In the genomic region with DNA sequence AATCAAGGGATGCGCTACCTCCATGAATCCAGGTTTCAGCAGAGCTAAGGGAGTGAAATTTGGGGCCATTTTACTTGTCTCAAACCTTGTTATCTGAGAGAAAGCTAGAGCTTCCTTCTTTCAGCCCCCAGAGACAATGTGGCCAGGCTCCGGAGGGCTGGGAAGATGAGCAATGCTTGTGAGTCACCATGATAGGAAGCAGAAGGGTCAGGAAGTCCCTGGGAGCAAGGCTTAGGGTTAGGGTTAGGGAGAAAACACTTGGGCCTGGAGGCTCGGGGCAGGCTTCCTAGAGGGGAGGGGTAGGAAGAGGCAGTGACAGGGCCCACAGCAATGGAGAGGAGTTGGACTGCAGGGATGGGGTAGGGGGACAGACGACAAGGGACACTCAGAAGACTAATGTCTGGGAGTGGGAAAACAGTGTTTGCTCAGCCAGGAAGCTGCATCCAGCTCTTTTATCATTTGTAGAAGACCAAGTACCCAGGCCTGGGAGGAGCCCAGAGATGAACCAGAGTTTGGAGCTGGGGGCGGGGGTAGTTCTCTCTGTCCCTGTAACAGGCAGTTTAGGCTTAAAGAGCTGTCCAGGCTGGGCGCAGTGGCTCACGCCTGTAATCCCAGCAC, we compare ENCODE assay signal across 12 cellular contexts. TPM values are rescaled to one million over a fixed set of nuclear protein-coding genes. Genes with fewer than 3 reads are reported as not detected.
DNase-seq lines count a peak whose midpoint lies in the region; ATAC-seq, FAIRE-seq and TF ChIP-seq lines count a peak whose summit lies in the region.
"Had no signal": no experiment of that assay in that cellular context is flagged by ENCODE, and none has a peak within 500 bp of the region (broad histone marks: within the 10 kb centered on the region; RNA-seq: fewer than 3 reads in every experiment).

No MANE protein-coding gene starts in this region.

- ATAC-seq in HG03095 (IDR thresholded peaks at IDR 0.05; ENCODE audit: unreplicated experiment) (no peak), HG03457 (IDR thresholded peaks at IDR 0.05; ENCODE audit: unreplicated experiment) (no peak)
- ATAC-seq: HepG2 had no signal

- TF ChIP-seq CTCF in keratinocyte (optimal IDR thresholded peaks at IDR 0.05 in 1 of 3, IDR thresholded peaks at IDR 0.05 in 1 of 3, conservative IDR thresholded peaks at IDR 0.05 in 1 of 3; ENCODE audit: extremely low read depth in 1 of 3, insufficient read depth in 2 of 3, low read length in 3 of 3), result no peak

- H3K4me3 ChIP-seq in adipocyte (ENCODE audit: low read length) (no peak overlapping the region), keratinocyte (ENCODE audit: control insufficient read depth in 2 of 3, extremely low read depth in 1 of 3, insufficient read depth in 2 of 3, low read depth in 1 of 3, low read length in 3 of 3) (no peak overlapping the region)
- H3K4me3 ChIP-seq: upper lobe of left lung had no signal

- H3K27ac ChIP-seq in keratinocyte (ENCODE audit: control insufficient read depth, insufficient read depth, low read length), result peak overlapping the region; percentile 62
- H3K27ac ChIP-seq: C4-2B, upper lobe of left lung had no signal

- H3K27me3 ChIP-seq in adipocyte (replicated peaks; ENCODE audit: control insufficient read depth, insufficient read depth, low read length) (peaks cover 5% of the 10 kb centered on the region), keratinocyte (ENCODE audit: control insufficient read depth, extremely low read depth, insufficient read depth, low read length) (no peaks in the 10 kb centered on the region)
- H3K27me3 ChIP-seq: upper lobe of left lung had no signal

- DNase-seq in AG08395 (ENCODE audit: low spot score) (peak; percentile 30), Kasumi-1 (lab: John Stamatoyannopoulos, UW) (peak; percentile 18 to 36), adipocyte (ENCODE audit: low read depth) (no peak), keratinocyte (ENCODE audit: low read depth, low spot score) (no peak), SKM-1 treated with dmso at 0.1 percent for 144 hours (lab: John Stamatoyannopoulos, UW; ENCODE audit: unreplicated experiment) (no peak), HEK293T (ENCODE audit: extremely low spot score) (no peak)
- DNase-seq: activated T-cell treated with anti-CD3 and anti-CD28 coated beads, Interleukin-2, amount 50 U/mL, for 1 hour; upper lobe of left lung had no signal

- CTCF ChIA-PET in HEK293T (lab: Yijun Ruan, JAX), result no interaction called here

- POLR2A ChIA-PET in HEK293T (lab: Yijun Ruan, JAX), result interaction anchor here (1.3 kb wide), 1 partner anchor 16 kb away, joined by 4 read pairs; no protein-coding TSS in a partner anchor

- H3K9me1 ChIP-seq in keratinocyte (ENCODE audit: control insufficient read depth, extremely low read depth, insufficient read depth, low read length), result no peaks in the 10 kb centered on the region

- peak overlapping the region; percentile 50 for H3K4me2 ChIP-seq in keratinocyte (ENCODE audit: control insufficient read depth, extremely low read depth, insufficient read depth, low read depth, low read length)

- dilution Hi-C loops in keratinocyte (cut with MboI; ENCODE audit: extremely low pct_ligation_motif_present, low sequenced_read_pairs), result no loop called here

- FAIRE-seq in keratinocyte (lab: Jason Lieb, UNC), result no peak
- FAIRE-seq: HepG2 had no signal

- no peak overlapping the region for H2AFZ ChIP-seq in keratinocyte (ENCODE audit: control insufficient read depth, low read length)

- H3K36me3 ChIP-seq in adipocyte (ENCODE audit: control insufficient read depth, insufficient read depth, low read length, severe bottlenecking) (no peaks in the 10 kb centered on the region), keratinocyte (ENCODE audit: control insufficient read depth in 2 of 2, extremely low read depth in 1 of 2, insufficient read depth in 2 of 2, low read length in 2 of 2) (no peaks in the 10 kb centered on the region)
- H3K36me3 ChIP-seq: upper lobe of left lung had no signal

- no peaks in the 10 kb centered on the region for H3K79me2 ChIP-seq in keratinocyte (ENCODE audit: control insufficient read depth, insufficient read depth, low read length)

- H3K9ac ChIP-seq in adipocyte (ENCODE audit: low read length), result peak overlapping the region; percentile 32
- peak overlapping the region; percentile 32 for H3K9ac ChIP-seq in keratinocyte (ENCODE audit: control insufficient read depth, extremely low read depth, insufficient read depth, low read length)

- peaks cover 8% of the 10 kb centered on the region for H3K9me3 ChIP-seq in adipocyte (ENCODE audit: control insufficient read depth, low read length)
- peaks cover 3% of the 10 kb centered on the region for H3K9me3 ChIP-seq in keratinocyte (ENCODE audit: control insufficient read depth, low read depth, low read length)

- peaks cover 22% of the 10 kb centered on the region for H3K4me1 ChIP-seq in adipocyte (ENCODE audit: control insufficient read depth, insufficient read depth, low read length)
- peaks cover 35% of the 10 kb centered on the region for H3K4me1 ChIP-seq in keratinocyte (ENCODE audit: control insufficient read depth, extremely low read depth, insufficient read depth, low read length)
- H3K4me1 ChIP-seq: upper lobe of left lung had no signal

- no peaks in the 10 kb centered on the region for H4K20me1 ChIP-seq in keratinocyte (ENCODE audit: control insufficient read depth, extremely low read depth, insufficient read depth, low read length)

TF ChIP-seq in HEK293T, 16 proteins besides CTCF, POLR2A, EP300 and RAD21 (continues in another document):
- TF ChIP-seq FOXK2 (IDR thresholded peaks at IDR 0.05), result no peak
- no peak for TF ChIP-seq L3MBTL2 (conservative IDR thresholded peaks at IDR 0.05)
- TF ChIP-seq ARNT (IDR thresholded peaks at IDR 0.05), result no peak
- TF ChIP-seq, protein P1, sequence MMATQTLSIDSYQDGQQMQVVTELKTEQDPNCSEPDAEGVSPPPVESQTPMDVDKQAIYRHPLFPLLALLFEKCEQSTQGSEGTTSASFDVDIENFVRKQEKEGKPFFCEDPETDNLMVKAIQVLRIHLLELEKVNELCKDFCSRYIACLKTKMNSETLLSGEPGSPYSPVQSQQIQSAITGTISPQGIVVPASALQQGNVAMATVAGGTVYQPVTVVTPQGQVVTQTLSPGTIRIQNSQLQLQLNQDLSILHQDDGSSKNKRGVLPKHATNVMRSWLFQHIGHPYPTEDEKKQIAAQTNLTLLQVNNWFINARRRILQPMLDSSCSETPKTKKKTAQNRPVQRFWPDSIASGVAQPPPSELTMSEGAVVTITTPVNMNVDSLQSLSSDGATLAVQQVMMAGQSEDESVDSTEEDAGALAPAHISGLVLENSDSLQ (IDR thresholded peaks at IDR 0.05), result no peak
- no peak for TF ChIP-seq HDGF (IDR thresholded peaks at IDR 0.05; ENCODE audit: borderline replicate concordance)
- TF ChIP-seq NFRKB (IDR thresholded peaks at IDR 0.05), result no peak
- TF ChIP-seq ZNF384 (IDR thresholded peaks at IDR 0.05), result no peak
- no peak for TF ChIP-seq FOXM1 (IDR thresholded peaks at IDR 0.05; ENCODE audit: borderline replicate concordance)
- TF ChIP-seq CTBP1 (IDR thresholded peaks at IDR 0.05; ENCODE audit: borderline replicate concordance), result no peak
- TF ChIP-seq SUZ12 (IDR thresholded peaks at IDR 0.05), result no peak
- no peak for TF ChIP-seq ELF4 (IDR thresholded peaks at IDR 0.05)
- TF ChIP-seq TARDBP (IDR thresholded peaks at IDR 0.05), result no peak

RNA-seq across cellular contexts. Expression of gene PORCN, which starts 16.4 kb away (rescaled TPM):
- 52.2 to 78.4 TPM (median 69.3 TPM) in 3 replicates for polyA plus RNA-seq in keratinocyte
- polyA plus RNA-seq in keratinocyte (2011; ENCODE audit: low read depth), result 5.2 TPM
- polyA plus RNA-seq in keratinocyte (2011; cell fraction: cytosol; rRNA removed), result 53.0 and 92.1 TPM in 2 replicates
- 110 and 141 TPM in 2 replicates for polyA plus RNA-seq in keratinocyte (2011; cell fraction: nucleus; rRNA removed)
- 33.1 and 77.2 TPM in 2 replicates for polyA plus RNA-seq in keratinocyte (2012; ENCODE audit: low replicate concordance)
- polyA minus RNA-seq in keratinocyte, result 84.1 to 260 TPM (median 90.0 TPM) in 3 replicates
- 109 TPM for polyA minus RNA-seq in keratinocyte (2011; cell fraction: cytosol; rRNA and poly(A)+ RNA removed)
- polyA minus RNA-seq in keratinocyte (2011; cell fraction: nucleus; rRNA and poly(A)+ RNA removed), result 55.9 and 76.4 TPM in 2 replicates

RNA-seq across cellular contexts. Expression of gene FTSJ1, which starts 16.4 kb away (rescaled TPM):
- polyA plus RNA-seq in keratinocyte, result 60.6 to 93.4 TPM (median 62.7 TPM) in 3 replicates
- polyA plus RNA-seq in keratinocyte (2011; ENCODE audit: low read depth), result 23.6 TPM
- polyA plus RNA-seq in keratinocyte (2011; cell fraction: cytosol; rRNA removed), result 66.6 and 70.9 TPM in 2 replicates
- polyA plus RNA-seq in keratinocyte (2011; cell fraction: nucleus; rRNA removed), result 100 and 105 TPM in 2 replicates
- polyA plus RNA-seq in keratinocyte (2012; ENCODE audit: low replicate concordance), result 48.1 and 100.0 TPM in 2 replicates
- polyA minus RNA-seq in keratinocyte, result 49.7 to 131 TPM (median 62.3 TPM) in 3 replicates
- polyA minus RNA-seq in keratinocyte (2011; cell fraction: cytosol; rRNA and poly(A)+ RNA removed), result 51.6 TPM
- polyA minus RNA-seq in keratinocyte (2011; cell fraction: nucleus; rRNA and poly(A)+ RNA removed), result 30.8 and 31.5 TPM in 2 replicates

RNA-seq across cellular contexts. Expression of gene SLC38A5, which starts 22.3 kb away (rescaled TPM):
- 199 to 339 TPM (median 316 TPM) in 3 replicates for polyA plus RNA-seq in keratinocyte
- 26.1 TPM for polyA plus RNA-seq in keratinocyte (2011; ENCODE audit: low read depth)
- 164 and 221 TPM in 2 replicates for polyA plus RNA-seq in keratinocyte (2011; cell fraction: cytosol; rRNA removed)
- 409 and 483 TPM in 2 replicates for polyA plus RNA-seq in keratinocyte (2011; cell fraction: nucleus; rRNA removed)
- polyA plus RNA-seq in keratinocyte (2012; ENCODE audit: low replicate concordance), result 162 and 248 TPM in 2 replicates
- polyA minus RNA-seq in keratinocyte, result 359 to 676 TPM (median 535 TPM) in 3 replicates
- 341 TPM for polyA minus RNA-seq in keratinocyte (2011; cell fraction: cytosol; rRNA and poly(A)+ RNA removed)
- polyA minus RNA-seq in keratinocyte (2011; cell fraction: nucleus; rRNA and poly(A)+ RNA removed), result 236 and 272 TPM in 2 replicates

RNA-seq across cellular contexts. Expression of gene EBP, which starts 29.2 kb away (rescaled TPM):
- polyA plus RNA-seq in keratinocyte, result 157 to 285 TPM (median 194 TPM) in 3 replicates
- polyA plus RNA-seq in keratinocyte (2011; ENCODE audit: low read depth), result 30.6 TPM
- 89.5 and 123 TPM in 2 replicates for polyA plus RNA-seq in keratinocyte (2011; cell fraction: cytosol; rRNA removed)
- 173 and 180 TPM in 2 replicates for polyA plus RNA-seq in keratinocyte (2011; cell fraction: nucleus; rRNA removed)
- 87.8 and 273 TPM in 2 replicates for polyA plus RNA-seq in keratinocyte (2012; ENCODE audit: low replicate concordance)
- 265 to 582 TPM (median 337 TPM) in 3 replicates for polyA minus RNA-seq in keratinocyte
- 143 TPM for polyA minus RNA-seq in keratinocyte (2011; cell fraction: cytosol; rRNA and poly(A)+ RNA removed)
- polyA minus RNA-seq in keratinocyte (2011; cell fraction: nucleus; rRNA and poly(A)+ RNA removed), result 55.9 and 60.6 TPM in 2 replicates

RNA-seq across cellular contexts. Expression of gene TBC1D25, which starts 47.1 kb away (rescaled TPM):
- 6.1 to 11.9 TPM (median 9.2 TPM) in 3 replicates for polyA plus RNA-seq in keratinocyte
- polyA plus RNA-seq in keratinocyte (2011; ENCODE audit: low read depth), result 8.2 TPM
- 6.7 and 11.9 TPM in 2 replicates for polyA plus RNA-seq in keratinocyte (2011; cell fraction: cytosol; rRNA removed)
- 12.2 and 15.6 TPM in 2 replicates for polyA plus RNA-seq in keratinocyte (2011; cell fraction: nucleus; rRNA removed)
- polyA plus RNA-seq in keratinocyte (2012; ENCODE audit: low replicate concordance), result 8.8 and 15.8 TPM in 2 replicates
- 8.2 to 37.2 TPM (median 20.4 TPM) in 3 replicates for polyA minus RNA-seq in keratinocyte
- 9.8 TPM for polyA minus RNA-seq in keratinocyte (2011; cell fraction: cytosol; rRNA and poly(A)+ RNA removed)
- polyA minus RNA-seq in keratinocyte (2011; cell fraction: nucleus; rRNA and poly(A)+ RNA removed), result 6.9 and 10.6 TPM in 2 replicates

Comparison
In these comparisons a context has a peak if more than half of its experiments do, and no peak if none do; other contexts are left out.
1. DNase-seq: peak in AG08395 (single experiment) and Kasumi-1 (2 of 2); none in adipocyte (single experiment), keratinocyte (single experiment), SKM-1 treated with dmso at 0.1 percent for 144 hours (single experiment) and HEK293T (single experiment).